In the genomic region with DNA sequence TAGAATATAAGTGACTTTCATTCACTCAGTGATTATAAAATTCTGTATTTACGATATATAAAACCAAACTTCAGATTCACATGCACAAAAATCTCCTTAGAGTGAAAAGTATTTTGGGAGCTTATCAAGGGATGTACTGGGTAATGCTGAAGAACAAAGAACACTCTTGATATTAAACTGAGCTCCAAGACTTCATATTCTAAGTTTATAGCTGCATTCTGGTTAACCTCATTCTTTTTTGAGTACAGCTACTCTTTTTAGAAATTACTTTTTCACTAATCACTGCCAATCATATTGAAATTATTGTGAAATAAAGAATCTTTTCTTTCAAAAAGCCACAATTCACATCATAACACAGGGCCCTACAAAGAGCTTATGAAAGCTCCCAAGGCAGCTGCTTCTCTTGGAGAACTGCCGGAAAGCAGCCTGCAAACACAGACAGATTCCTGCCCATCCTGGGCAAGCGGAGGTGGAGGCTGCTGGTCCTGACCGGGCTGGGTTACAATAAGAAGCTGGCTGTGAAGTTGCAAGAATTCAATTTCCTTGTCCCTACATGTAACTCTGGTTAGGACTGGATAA, we compare ENCODE assay signal across 32 cellular contexts.
DNase-seq lines count a peak whose midpoint lies in the region; ATAC-seq, FAIRE-seq and TF ChIP-seq lines count a peak whose summit lies in the region.
"Had no signal": no experiment of that assay in that cellular context is flagged by ENCODE, and none has a peak within 500 bp of the region (broad histone marks: within the 10 kb centered on the region; RNA-seq: fewer than 3 reads in every experiment).

No MANE protein-coding gene starts in this region.

- no peak overlapping the region for H3K9ac ChIP-seq in rectal smooth muscle tissue (ENCODE audit: low read length)
- H3K9ac ChIP-seq: BLaER1, parathyroid adenoma had no signal

- no peaks in the 10 kb centered on the region for H3K36me3 ChIP-seq in rectal smooth muscle tissue (ENCODE audit: control insufficient read depth, insufficient read depth, low read length)
- H3K36me3 ChIP-seq: BLaER1, cardiac muscle cell, esophagus squamous epithelium, left lung, tibial artery had no signal

- no peak for FAIRE-seq in GM12892 (lab: Jason Lieb, UNC)
- FAIRE-seq: GM19239, HTR-8/SVneo, K562, RCC 7860 had no signal

- H3K4me1 ChIP-seq in rectal smooth muscle tissue (ENCODE audit: control insufficient read depth, insufficient read depth, low read length), result peaks cover 17% of the 10 kb centered on the region
- H3K4me1 ChIP-seq: BLaER1, left lung, parathyroid adenoma, tibial artery had no signal

- H3K27me3 ChIP-seq in rectal smooth muscle tissue (ENCODE audit: control insufficient read depth, insufficient read depth, low read length), result no peaks in the 10 kb centered on the region
- H3K27me3 ChIP-seq: BLaER1, cardiac muscle cell, esophagus squamous epithelium, left lung, tibial artery had no signal

- POLR2A ChIA-PET in GM10248 (lab: Yijun Ruan, JAX), result no interaction called here

- intact Hi-C loops in left ventricle myocardium superior (cut with micrococcal nuclease), result no loop called here

- peaks cover 22% of the 10 kb centered on the region for H3K36me3 Mint-ChIP-seq in brain
- H3K36me3 Mint-ChIP-seq in natural killer cell treated with Interleukin-12 subunit alpha and Interleukin-12 subunit beta and Interleukin-15 and Interleukin-18, amount 100 ng/mL, for 72 hours, result no peaks in the 10 kb centered on the region
- H3K36me3 Mint-ChIP-seq: activated naive CD8-positive, alpha-beta T cell had no signal

- H3K27me3 Mint-ChIP-seq in brain, result no peaks in the 10 kb centered on the region
- no peaks in the 10 kb centered on the region for H3K27me3 Mint-ChIP-seq in natural killer cell treated with Interleukin-12 subunit alpha and Interleukin-12 subunit beta and Interleukin-15 and Interleukin-18, amount 100 ng/mL, for 72 hours
- H3K27me3 Mint-ChIP-seq: activated naive CD8-positive, alpha-beta T cell; stimulated activated naive CD8-positive, alpha-beta T cell treated with anti-CD3 and anti-CD28 coated beads, Interleukin-15, amount 100 ng/mL, for 72 hours had no signal

- peaks cover 0 to 10% (median 8%) of the 10 kb centered on the region in 5 experiments for H3K9me3 Mint-ChIP-seq in brain
- peaks cover 6% of the 10 kb centered on the region for H3K9me3 Mint-ChIP-seq in natural killer cell treated with Interleukin-12 subunit alpha and Interleukin-12 subunit beta and Interleukin-15 and Interleukin-18, amount 100 ng/mL, for 72 hours
- H3K9me3 Mint-ChIP-seq: stimulated activated naive CD8-positive, alpha-beta T cell treated with anti-CD3 and anti-CD28 coated beads, Interleukin-15, amount 100 ng/mL, for 72 hours had no signal

- DNase-seq in COLO829 (ENCODE audit: low spot score) (peak; percentile 90), left ventricle myocardium superior (peak; percentile 37), GM12892 (ENCODE audit: insufficient read length) (no peak), GM10248 (ENCODE audit: extremely low spot score) (no peak)
- no peak for DNase-seq in natural killer cell treated with Interleukin-12 subunit alpha and Interleukin-12 subunit beta and Interleukin-15 and Interleukin-18, amount 100 ng/mL, for 72 hours (ENCODE audit: low spot score)
- DNase-seq: ACHN; activated CD4-positive, alpha-beta T cell treated with anti-CD3 and anti-CD28 coated beads for 1 hour; activated CD8-positive, alpha-beta T cell treated with anti-CD3 and anti-CD28 coated beads, Interleukin-2, amount 10 ng/mL, durations not matched to agents 7 days and 5 days; activated effector memory CD4-positive, alpha-beta T cell treated with Interleukin-2 at 50 U/mL for 16 hours; activated T-cell treated with anti-CD3 and anti-CD28 coated beads for 4 hours; endodermal cell; esophagus squamous epithelium; GF-D8; H9; left lung; NCI-H1105; NCI-H187 treated with DMSO at 0.1 percent for 48 hours; NCI-H526; stimulated activated naive CD8-positive, alpha-beta T cell treated with anti-CD3 and anti-CD28 coated beads, Interleukin-15, amount 100 ng/mL, for 72 hours; T-helper 17 cell; tibial artery had no signal

- CTCF ChIA-PET in GM10248 (lab: Yijun Ruan, JAX), result interaction anchor here (1.0 to 2.1 kb wide), 3 partner anchors 9 to 12 kb away, joined by 5 to 9 read pairs (median 5); no protein-coding TSS in a partner anchor

- peak; percentile 67 for ATAC-seq in left ventricle myocardium superior
- no peak for ATAC-seq in natural killer cell treated with Interleukin-12 subunit alpha and Interleukin-12 subunit beta and Interleukin-15 and Interleukin-18, amount 100 ng/mL, for 72 hours
- ATAC-seq: activated CD8-positive, alpha-beta T cell treated with anti-CD3 and anti-CD28 coated beads, Interleukin-2, amount 10 ng/mL, durations not matched to agents 7 days and 5 days; K562; left lung; SK-N-SH treated with all-trans-retinoic acid at 6 μM for 48 hours; stimulated activated naive CD8-positive, alpha-beta T cell treated with anti-CD3 and anti-CD28 coated beads, Interleukin-15, amount 100 ng/mL, for 72 hours; T-helper 17 cell had no signal

- H3K27ac ChIP-seq in rectal smooth muscle tissue (ENCODE audit: low read depth, low read length), result peak overlapping the region; percentile 72
- H3K27ac ChIP-seq: BLaER1, cardiac muscle cell, left lung, parathyroid adenoma, tibial artery had no signal

- peak overlapping the region in 3 of 5 experiments; percentile 55 to 59 (median 58) for H3K27ac Mint-ChIP-seq in brain
- no peak overlapping the region for H3K27ac Mint-ChIP-seq in natural killer cell treated with Interleukin-12 subunit alpha and Interleukin-12 subunit beta and Interleukin-15 and Interleukin-18, amount 100 ng/mL, for 72 hours
- H3K27ac Mint-ChIP-seq: activated CD8-positive, alpha-beta T cell treated with anti-CD3 and anti-CD28 coated beads, Interleukin-2, amount 10 ng/mL, durations not matched to agents 7 days and 5 days; activated naive CD8-positive, alpha-beta T cell; endodermal cell; H9; stimulated activated naive CD8-positive, alpha-beta T cell treated with anti-CD3 and anti-CD28 coated beads, Interleukin-15, amount 100 ng/mL, for 72 hours; T-helper 17 cell had no signal

- H3K4me3 Mint-ChIP-seq in brain, result no peak overlapping the region
- H3K4me3 Mint-ChIP-seq in natural killer cell treated with Interleukin-12 subunit alpha and Interleukin-12 subunit beta and Interleukin-15 and Interleukin-18, amount 100 ng/mL, for 72 hours, result no peak overlapping the region
- H3K4me3 Mint-ChIP-seq: activated CD8-positive, alpha-beta T cell treated with anti-CD3 and anti-CD28 coated beads, Interleukin-2, amount 10 ng/mL, durations not matched to agents 7 days and 5 days; activated naive CD8-positive, alpha-beta T cell; endodermal cell; H9; stimulated activated naive CD8-positive, alpha-beta T cell treated with anti-CD3 and anti-CD28 coated beads, Interleukin-15, amount 100 ng/mL, for 72 hours; T-helper 17 cell had no signal

- peaks cover 41% of the 10 kb centered on the region for H3K4me1 Mint-ChIP-seq in brain
- no peaks in the 10 kb centered on the region for H3K4me1 Mint-ChIP-seq in natural killer cell treated with Interleukin-12 subunit alpha and Interleukin-12 subunit beta and Interleukin-15 and Interleukin-18, amount 100 ng/mL, for 72 hours (ENCODE audit: low read depth in 2 of 2)
- H3K4me1 Mint-ChIP-seq: endodermal cell; H9; stimulated activated naive CD8-positive, alpha-beta T cell treated with anti-CD3 and anti-CD28 coated beads, Interleukin-15, amount 100 ng/mL, for 72 hours; T-helper 17 cell had no signal

- TF ChIP-seq CTCF in brain (conservative IDR thresholded peaks at IDR 0.05), result no peak
- no peak for TF ChIP-seq CTCF in GM10248 (IDR thresholded peaks at IDR 0.05; ENCODE audit: control extremely low read depth, extremely low read depth, low read depth, missing control alignments)

- no peak overlapping the region for H3K4me3 ChIP-seq in rectal smooth muscle tissue (ENCODE audit: low read length)
- H3K4me3 ChIP-seq: BLaER1, cardiac muscle cell, esophagus squamous epithelium, K562, left lung, tibial artery had no signal

- TF ChIP-seq POLR2A in GM12892 (IDR thresholded peaks at IDR 0.05; ENCODE audit: low read depth, low read length), result no peak

Comparison
In these comparisons a context has a peak if more than half of its experiments do, and no peak if none do; other contexts are left out.
1. DNase-seq: peak in COLO829 (single experiment) and left ventricle myocardium superior (single experiment); none in GM12892 (single experiment), GM10248 (single experiment) and natural killer cell treated with Interleukin-12 subunit alpha and Interleukin-12 subunit beta and Interleukin-15 and Interleukin-18, amount 100 ng/mL, for 72 hours (single experiment).
2. H3K27ac Mint-ChIP-seq: peak in brain (3 of 5); none in natural killer cell treated with Interleukin-12 subunit alpha and Interleukin-12 subunit beta and Interleukin-15 and Interleukin-18, amount 100 ng/mL, for 72 hours (0 of 2).